10 cellular contexts compared by ENCODE assay signal in genomic region chr19:2350656-2351055, GRCh38. TPM values are rescaled to one million over a fixed set of nuclear protein-coding genes. Genes with fewer than 3 reads are reported as not detected.
"Had no signal": no experiment of that assay in that cellular context is flagged by ENCODE, and none has a peak within 500 bp of the region (broad histone marks: within the 10 kb centered on the region; RNA-seq: fewer than 3 reads in every experiment).

No MANE protein-coding gene starts in this region.

- FAIRE-seq: HepG2 had no signal

- H3K4me1 ChIP-seq: HAP-1 had no signal

- ATAC-seq: HCT116, HepG2 had no signal

- H3K4me3 ChIP-seq: GM23248, HAP-1 had no signal

- H3K9ac ChIP-seq: GM23248 had no signal

- H3K9me3 ChIP-seq: HAP-1 had no signal

- H3K27ac ChIP-seq: GM23248, HL-60 had no signal

- DNase-seq: GM23248, GOT3, H7, HFFc6, KG1 had no signal

RNA-seq across cellular contexts. Expression of gene TMPRSS9, which starts 9.4 kb away (rescaled TPM):
- total RNA-seq: GM23248, H7, HFFc6, HT1080 had no signal

RNA-seq across cellular contexts. Expression of gene LINGO3, which starts 42.7 kb away (rescaled TPM):
- total RNA-seq: GM23248, HepG2, HFFc6, HT1080 had no signal
